In genomic region chr18:61606759-61607158, GRCh38 we compare ENCODE assay signal across 9 cellular contexts.
A peak's percentile ranks its signal among the peaks of the same experiment; 100 is the strongest.
DNase-seq lines count a peak whose midpoint lies in the region; ATAC-seq, FAIRE-seq and TF ChIP-seq lines count a peak whose summit lies in the region.
"Had no signal": no experiment of that assay in that cellular context is flagged by ENCODE, and none has a peak within 500 bp of the region (broad histone marks: within the 10 kb centered on the region; RNA-seq: fewer than 3 reads in every experiment).

No MANE protein-coding gene starts in this region.

- no peak overlapping the region for H3K4me2 ChIP-seq in HepG2 (ENCODE audit: low read depth, low read length)
- no peak overlapping the region for H3K4me2 ChIP-seq in MM.1S (ENCODE audit: low read depth, low read length)

- H4K20me1 ChIP-seq in HepG2 (ENCODE audit: insufficient read depth, low read length) = no peaks in the 10 kb centered on the region
- no peaks in the 10 kb centered on the region for H4K20me1 ChIP-seq in MM.1S (ENCODE audit: insufficient read depth, low read length)

- no peak for TF ChIP-seq CTCF in liver (IDR thresholded peaks at IDR 0.05; ENCODE audit: low read depth, low read length, missing input control)
- no peak for TF ChIP-seq CTCF in HepG2 (CRISPR knock-in tag; IDR thresholded peaks at IDR 0.05)
- TF ChIP-seq CTCF in kidney epithelial cell (IDR thresholded peaks at IDR 0.05; ENCODE audit: insufficient read depth, low read length, poor library complexity, severe bottlenecking) = no peak
- TF ChIP-seq CTCF in GM13977 (IDR thresholded peaks at IDR 0.05; ENCODE audit: extremely low read depth, insufficient read depth, missing control alignments) = no peak
- TF ChIP-seq CTCF in MM.1S (IDR thresholded peaks at IDR 0.05; ENCODE audit: low read length) = no peak

- POLR2A ChIA-PET in HepG2 (lab: Yijun Ruan, JAX) = no interaction called here

- H3K4me3 ChIP-seq in liver (ENCODE audit: low read depth in 1 of 3, low read length in 3 of 3) (no peak overlapping the region), HepG2 (replicated peaks in 1 of 3; ENCODE audit: insufficient read depth in 1 of 3, low read depth in 2 of 3, low read length in 3 of 3) (no peak overlapping the region), kidney epithelial cell (ENCODE audit: low read depth, low read length) (peak overlapping the region; percentile 28), urinary bladder (ENCODE audit: low read depth, low read length) (peak overlapping the region; percentile 31), MM.1S (ENCODE audit: low read length) (no peak overlapping the region)

- no peak for FAIRE-seq in HepG2 (lab: Jason Lieb, UNC)

- ATAC-seq in HepG2 (no peak), HG03097 (IDR thresholded peaks at IDR 0.05; ENCODE audit: low FRiP score, unreplicated experiment) (no peak)

- 47% methylated on average over 5 of the region's 5 CpGs for WGBS in liver
- WGBS in HepG2 (ENCODE audit: low lambda C conversion rate) = 58% methylated on average over 5 of the region's 5 CpGs
- WGBS in urinary bladder = 2% methylated on average over 5 of the region's 5 CpGs

- DNase-seq in HepG2 (ENCODE audit: low spot score) (no peak), cerebellar cortex (ENCODE audit: low spot score) (peak; percentile 97), kidney epithelial cell (ENCODE audit: low read depth) (peak; percentile 64), GM13977 (ENCODE audit: low spot score) (no peak), MM.1S (no peak)
- DNase-seq: DND-41 had no signal

- H3K9ac ChIP-seq in liver (ENCODE audit: low read depth in 1 of 2, low read length in 2 of 2) (no peak overlapping the region), HepG2 (ENCODE audit: insufficient read depth, low read depth, low read length) (no peak overlapping the region), MM.1S (ENCODE audit: low read length) (no peak overlapping the region)

- CTCF ChIA-PET in HepG2 (lab: Yijun Ruan, JAX; ENCODE audit: low intra/inter-chr PET ratio, low total read pairs) = no interaction called here

- H2AFZ ChIP-seq in HepG2 (ENCODE audit: low read length) = no peak overlapping the region
- no peak overlapping the region for H2AFZ ChIP-seq in MM.1S (ENCODE audit: low read length)

- TF ChIP-seq RAD21 in liver (IDR thresholded peaks at IDR 0.05) = no peak
- no peak for TF ChIP-seq RAD21 in HepG2 (CRISPR knock-in tag; IDR thresholded peaks at IDR 0.05)

- H3K27me3 ChIP-seq in liver (ENCODE audit: control insufficient read depth in 4 of 4, insufficient read depth in 4 of 4, low read length in 3 of 4) (no peaks in the 10 kb centered on the region), HepG2 (ENCODE audit: control insufficient read depth in 1 of 2, insufficient read depth in 2 of 2, low read length in 2 of 2) (no peaks in the 10 kb centered on the region), kidney epithelial cell (ENCODE audit: control insufficient read depth, insufficient read depth, low read length) (no peaks in the 10 kb centered on the region), MM.1S (replicated peaks; ENCODE audit: insufficient read depth, low read length) (no peaks in the 10 kb centered on the region)

- no peaks in the 10 kb centered on the region for H3K36me3 ChIP-seq in liver (ENCODE audit: control insufficient read depth in 4 of 4, insufficient read depth in 3 of 4, low read depth in 1 of 4, low read length in 3 of 4)
- no peaks in the 10 kb centered on the region for H3K36me3 ChIP-seq in HepG2 (replicated peaks in 1 of 2; ENCODE audit: control insufficient read depth in 1 of 2, insufficient read depth in 2 of 2, low read length in 2 of 2)
- no peaks in the 10 kb centered on the region for H3K36me3 ChIP-seq in kidney epithelial cell (ENCODE audit: control insufficient read depth, insufficient read depth, low read length)
- no peaks in the 10 kb centered on the region for H3K36me3 ChIP-seq in urinary bladder (ENCODE audit: insufficient read depth)
- no peaks in the 10 kb centered on the region for H3K36me3 ChIP-seq in MM.1S (replicated peaks; ENCODE audit: insufficient read depth, low read length)

- H3K9me3 ChIP-seq in liver (ENCODE audit: control insufficient read depth in 4 of 4, low read length in 3 of 4) = no peaks in the 10 kb centered on the region
- H3K9me3 ChIP-seq in HepG2 (ENCODE audit: low read length) = no peaks in the 10 kb centered on the region
- H3K9me3 ChIP-seq in MM.1S (replicated peaks; ENCODE audit: insufficient read depth, low read length) = no peaks in the 10 kb centered on the region

- H3K79me2 ChIP-seq in HepG2 (ENCODE audit: insufficient read depth, low read length) (no peaks in the 10 kb centered on the region), MM.1S (ENCODE audit: low read length) (no peaks in the 10 kb centered on the region)

- in situ Hi-C loops in HepG2 (cut with HindIII; ENCODE audit: extremely low pct_ligation_motif_present, low pct_unique_long_range_greater_than_20kb) (no loop called here), GM13977 (cut with MboI; ENCODE audit: low pct_unique_long_range_greater_than_20kb, low sequenced_read_pairs, unreplicated experiment) (no loop called here)

- H3K9me2 ChIP-seq in MM.1S (replicated peaks; ENCODE audit: insufficient read depth, low read length) = no peaks in the 10 kb centered on the region

- intact Hi-C loops in HepG2 (cut with micrococcal nuclease; ENCODE audit: unreplicated experiment) = no loop called here

- no peak for TF ChIP-seq POLR2A in HepG2 (IDR thresholded peaks at IDR 0.05; ENCODE audit: insufficient read depth in 1 of 2, low read depth in 2 of 2, low read length in 2 of 2)

- H3K4me1 ChIP-seq in liver (ENCODE audit: control insufficient read depth in 4 of 4, insufficient read depth in 4 of 4, low read length in 3 of 4) = no peaks in the 10 kb centered on the region
- H3K4me1 ChIP-seq in HepG2 (ENCODE audit: insufficient read depth, low read length) = no peaks in the 10 kb centered on the region
- H3K4me1 ChIP-seq in urinary bladder (ENCODE audit: insufficient read depth) = no peaks in the 10 kb centered on the region
- H3K4me1 ChIP-seq in MM.1S (ENCODE audit: low read length) = no peaks in the 10 kb centered on the region

- H3F3A ChIP-seq in MM.1S (ENCODE audit: insufficient read depth, low read length) = no peaks in the 10 kb centered on the region

- TF ChIP-seq EP300 in HepG2 (IDR thresholded peaks at IDR 0.05; ENCODE audit: low read depth in 2 of 2, low read length in 2 of 2) = no peak
- TF ChIP-seq EP300 in HepG2 (CRISPR knock-in tag; IDR thresholded peaks at IDR 0.05; ENCODE audit: borderline replicate concordance) = no peak

- no TSS peak for BruUV-seq in HepG2 (replicated peaks; lab: Mats Ljungman, UMichigan)

- H3K27ac ChIP-seq in liver (ENCODE audit: low read depth in 1 of 2, low read length in 2 of 2) (no peak overlapping the region), HepG2 (ENCODE audit: extremely low read length, insufficient read depth, low read length) (no peak overlapping the region), urinary bladder (ENCODE audit: low read depth) (no peak overlapping the region), MM.1S (ENCODE audit: low read length) (no peak overlapping the region)

TF ChIP-seq in liver, 16 proteins besides CTCF, POLR2A, EP300 and RAD21:
- TF ChIP-seq YY1 (IDR thresholded peaks at IDR 0.05) = no peak
- TF ChIP-seq JUND (IDR thresholded peaks at IDR 0.05) = peak; percentile 53 to 64
- peak; percentile 10 for TF ChIP-seq SP1 (IDR thresholded peaks at IDR 0.05)
- no peak for TF ChIP-seq NR2F2 (IDR thresholded peaks at IDR 0.05)
TF ChIP-seq in liver: peak in this region for 2.

TF ChIP-seq in HepG2, 621 proteins besides CTCF, POLR2A, EP300 and RAD21 (continues in another document):
- no peak for TF ChIP-seq TIGD3 (CRISPR knock-in tag; IDR thresholded peaks at IDR 0.05; ENCODE audit: borderline replicate concordance)

Comparison
In these comparisons a context has a peak if more than half of its experiments do, and no peak if none do; other contexts are left out.
1. H3K4me3 ChIP-seq: peak in kidney epithelial cell (single experiment) and urinary bladder (single experiment); none in liver (0 of 3), HepG2 (0 of 3) and MM.1S (single experiment).
2. DNase-seq: peak in cerebellar cortex (single experiment) and kidney epithelial cell (single experiment); none in HepG2 (single experiment), GM13977 (single experiment) and MM.1S (single experiment).